23 cellular contexts compared by ENCODE assay signal in genomic region chr12:130088509-130088908, GRCh38.
"Had no signal": no experiment of that assay in that cellular context is flagged by ENCODE, and none has a peak within 500 bp of the region (broad histone marks: within the 10 kb centered on the region; RNA-seq: fewer than 3 reads in every experiment).

No MANE protein-coding gene starts in this region.

- H3K4me1 Mint-ChIP-seq: natural killer cell; stimulated activated effector memory CD8-positive, alpha-beta T cell treated with anti-CD3 and anti-CD28 coated beads, Interleukin-12 subunit alpha, Interleukin-12 subunit beta, amount 100 ng/mL, for 72 hours had no signal

- H3K36me3 ChIP-seq: left ventricle myocardium inferior, ovary, right atrium auricular region, sigmoid colon, spleen, suprapubic skin, thoracic aorta, tibial artery, uterus had no signal

- H3K36me3 Mint-ChIP-seq: mesothelial cell of epicardium; naive B cell; natural killer cell; stimulated activated effector memory CD8-positive, alpha-beta T cell treated with anti-CD3 and anti-CD28 coated beads, Interleukin-12 subunit alpha, Interleukin-12 subunit beta, amount 100 ng/mL, for 72 hours had no signal

- H3K27ac Mint-ChIP-seq: mesothelial cell of epicardium; naive B cell; natural killer cell; progenitor cell of endocrine pancreas; stimulated activated effector memory CD8-positive, alpha-beta T cell treated with anti-CD3 and anti-CD28 coated beads, Interleukin-12 subunit alpha, Interleukin-12 subunit beta, amount 100 ng/mL, for 72 hours; stimulated activated naive CD8-positive, alpha-beta T cell treated with anti-CD3 and anti-CD28 coated beads, Interleukin-15, Interleukin-2, amounts not matched to agents 100 ng/mL and 50 ng/mL, for 24 hours had no signal

- H3K4me3 Mint-ChIP-seq: mesothelial cell of epicardium; naive B cell; natural killer cell; stimulated activated effector memory CD8-positive, alpha-beta T cell treated with anti-CD3 and anti-CD28 coated beads, Interleukin-12 subunit alpha, Interleukin-12 subunit beta, amount 100 ng/mL, for 72 hours; stimulated activated naive CD8-positive, alpha-beta T cell treated with anti-CD3 and anti-CD28 coated beads, Interleukin-15, Interleukin-2, amounts not matched to agents 100 ng/mL and 50 ng/mL, for 24 hours had no signal

- DNase-seq: hippocampal formation; left colon; left ventricle myocardium inferior; mesendoderm; naive B cell; natural killer cell; ovary; sigmoid colon; small intestine; spleen; stimulated activated CD4-positive, alpha-beta T cell treated with anti-CD3 and anti-CD28 coated beads, Interleukin-4, amount 100 ng/mL, for 24 hours; stimulated activated naive CD4-positive, alpha-beta T cell; tibial artery; trophoblast cell; uterus had no signal

- H3K9me3 ChIP-seq: ovary, right atrium auricular region, sigmoid colon, suprapubic skin, thoracic aorta, tibial artery, uterus had no signal

- H3K9me3 Mint-ChIP-seq: stimulated activated naive CD8-positive, alpha-beta T cell treated with anti-CD3 and anti-CD28 coated beads, Interleukin-15, Interleukin-2, amounts not matched to agents 100 ng/mL and 50 ng/mL, for 24 hours had no signal

- H3K27ac ChIP-seq: left ventricle myocardium inferior, ovary, right atrium auricular region, sigmoid colon, spleen, suprapubic skin, thoracic aorta, tibial artery, uterus had no signal

- H3K27me3 ChIP-seq: ovary, right atrium auricular region, sigmoid colon, suprapubic skin, tibial artery, uterus had no signal

- H3K4me3 ChIP-seq: left ventricle myocardium inferior, lung, ovary, right atrium auricular region, sigmoid colon, spleen, suprapubic skin, thoracic aorta, tibial artery, uterus had no signal

- H3K4me1 ChIP-seq: right atrium auricular region, sigmoid colon, spleen, suprapubic skin, tibial artery, uterus had no signal

- H3K27me3 Mint-ChIP-seq: stimulated activated naive CD8-positive, alpha-beta T cell treated with anti-CD3 and anti-CD28 coated beads, Interleukin-15, Interleukin-2, amounts not matched to agents 100 ng/mL and 50 ng/mL, for 24 hours had no signal
